In the genomic region with DNA sequence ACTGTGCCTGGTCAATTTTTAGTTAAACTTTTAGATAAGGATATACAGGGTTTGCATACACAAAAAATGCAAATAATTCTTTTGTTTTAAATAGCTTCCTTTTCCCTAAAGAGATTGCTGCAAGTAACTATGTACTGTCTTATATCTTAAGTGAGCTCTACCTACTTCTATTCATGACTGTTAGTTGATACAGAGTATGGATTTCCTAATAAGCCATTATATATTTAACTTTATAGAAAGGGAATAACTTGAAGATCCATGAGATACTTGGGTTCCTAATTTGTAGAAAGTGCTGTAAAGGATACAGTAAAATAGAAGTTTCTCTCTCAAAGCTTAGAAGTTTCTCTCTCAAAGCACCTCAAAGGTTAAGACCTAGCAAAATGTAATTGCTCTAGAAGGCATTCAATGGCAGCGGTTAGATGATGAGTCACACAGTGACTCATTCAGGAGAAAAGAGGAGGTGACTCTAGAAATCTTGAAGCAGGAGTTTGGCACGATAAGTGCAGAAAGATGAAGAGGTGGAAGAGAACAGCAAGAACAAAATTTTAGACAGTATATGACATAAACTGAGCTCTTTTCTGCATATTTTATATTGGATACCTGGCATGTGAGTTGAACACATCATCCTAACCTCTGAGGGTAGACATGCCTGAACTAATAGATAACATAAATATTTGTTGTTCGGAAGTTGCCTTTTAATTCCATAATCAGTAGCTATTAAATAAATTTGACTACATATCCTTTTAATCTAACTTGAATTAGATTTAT, we compare ENCODE assay signal across 8 cellular contexts. TPM values are rescaled to one million over a fixed set of nuclear protein-coding genes. Genes with fewer than 3 reads are reported as not detected.
DNase-seq lines count a peak whose midpoint lies in the region; ATAC-seq, FAIRE-seq and TF ChIP-seq lines count a peak whose summit lies in the region.

No MANE protein-coding gene starts in this region.

- no peaks in the 10 kb centered on the region for H3K9me3 Mint-ChIP-seq in activated T-helper 17 cell treated with anti-CD3 and anti-CD28 coated beads, Interleukin-2, amount 50 U/mL, for 72 hours

- no peak for TF ChIP-seq POLR2A in HepG2 (IDR thresholded peaks at IDR 0.05; ENCODE audit: insufficient read depth in 1 of 2, low read depth in 2 of 2, low read length in 2 of 2)
- no peak for TF ChIP-seq POLR2A in gastroesophageal sphincter (IDR thresholded peaks at IDR 0.05)

- no TSS peak for BruUV-seq in HepG2 (replicated peaks; lab: Mats Ljungman, UMichigan)

- TF ChIP-seq EP300 in HepG2 (IDR thresholded peaks at IDR 0.05; ENCODE audit: low read depth in 2 of 2, low read length in 2 of 2) (no peak), HepG2 (CRISPR knock-in tag; IDR thresholded peaks at IDR 0.05; ENCODE audit: borderline replicate concordance) (no peak), gastroesophageal sphincter (IDR thresholded peaks at IDR 0.05) (no peak)

- H3K27ac Mint-ChIP-seq in activated T-helper 17 cell treated with anti-CD3 and anti-CD28 coated beads, Interleukin-2, amount 50 U/mL, for 72 hours = peak overlapping the region; percentile 40

- H3K4me1 Mint-ChIP-seq in activated T-helper 17 cell treated with anti-CD3 and anti-CD28 coated beads, Interleukin-2, amount 50 U/mL, for 72 hours = peaks cover 10% of the 10 kb centered on the region

- H3K4me3 ChIP-seq in KMS-11 (IDR thresholded peaks at IDR 0.05; ENCODE audit: insufficient read depth, low read depth, low read length) = no peak overlapping the region
- no peak overlapping the region for H3K4me3 ChIP-seq in HepG2 (replicated peaks in 1 of 3; ENCODE audit: insufficient read depth in 1 of 3, low read depth in 2 of 3, low read length in 3 of 3)
- no peak overlapping the region for H3K4me3 ChIP-seq in gastroesophageal sphincter

- DNase-seq in Caki2 (ENCODE audit: low read depth) (peak; percentile 83), HepG2 (ENCODE audit: low spot score) (no peak), HEK293T (ENCODE audit: extremely low spot score) (no peak), NCI-H1694 treated with DMSO at 0.1 percent for 48 hours (lab: John Stamatoyannopoulos, UW) (no peak)

- H3K4me3 Mint-ChIP-seq in activated T-helper 17 cell treated with anti-CD3 and anti-CD28 coated beads, Interleukin-2, amount 50 U/mL, for 72 hours = peak overlapping the region; percentile 49

- FAIRE-seq in HepG2 (lab: Jason Lieb, UNC) = no peak

- intact Hi-C loops in HepG2 (cut with micrococcal nuclease; ENCODE audit: unreplicated experiment) = no loop called here

- WGBS in HepG2 (ENCODE audit: low lambda C conversion rate) = 90% methylated on average over 3 of the region's 3 CpGs
- WGBS in gastroesophageal sphincter (ENCODE audit: low coverage in 1 of 2), 2 donors = 29 to 36% methylated on average over 3 of the region's 3 CpGs

- in situ Hi-C loops in Caki2 (cut with HindIII; ENCODE audit: low pct_unique_long_range_greater_than_20kb, low sequenced_read_pairs) = no loop called here
- in situ Hi-C loops in HepG2 (cut with HindIII; ENCODE audit: extremely low pct_ligation_motif_present, low pct_unique_long_range_greater_than_20kb) = no loop called here

- no peaks in the 10 kb centered on the region for H3K27me3 Mint-ChIP-seq in activated T-helper 17 cell treated with anti-CD3 and anti-CD28 coated beads, Interleukin-2, amount 50 U/mL, for 72 hours

- H3K79me2 ChIP-seq in KMS-11 (ENCODE audit: insufficient read depth, low read depth) = peaks cover 38% of the 10 kb centered on the region; the same call in 1 of the 2 replicates
- peaks cover 9% of the 10 kb centered on the region for H3K79me2 ChIP-seq in HepG2 (ENCODE audit: insufficient read depth, low read length)

- POLR2A ChIA-PET in HepG2 (lab: Yijun Ruan, JAX) (interaction anchor here (1.3 kb wide), 1 partner anchor 8 kb away, joined by 6 read pairs; a partner anchor contains a TSS), HEK293T (lab: Yijun Ruan, JAX) (interaction anchor here (2.3 kb wide), 1 partner anchor 9 kb away, joined by 19 read pairs; a partner anchor contains a TSS)

- TF ChIP-seq CTCF in KMS-11 (conservative IDR thresholded peaks at IDR 0.05; ENCODE audit: low read depth, low read length) = no peak
- no peak for TF ChIP-seq CTCF in HepG2 (CRISPR knock-in tag; IDR thresholded peaks at IDR 0.05)
- TF ChIP-seq CTCF in gastroesophageal sphincter (IDR thresholded peaks at IDR 0.05) = no peak

- peak overlapping the region; percentile 6; the same call in 1 of the 2 replicates for H3K27ac ChIP-seq in KMS-11
- no peak overlapping the region for H3K27ac ChIP-seq in HepG2 (ENCODE audit: extremely low read length, insufficient read depth, low read length)
- peak overlapping the region in 2 of 4 donors; percentile 13 to 65 for H3K27ac ChIP-seq in gastroesophageal sphincter

- no peak overlapping the region for H3K4me2 ChIP-seq in KMS-11
- no peak overlapping the region for H3K4me2 ChIP-seq in HepG2 (ENCODE audit: low read depth, low read length)

- H3K36me3 ChIP-seq in KMS-11 (ENCODE audit: insufficient read depth) (peaks cover 26% of the 10 kb centered on the region; the same call in 1 of the 2 replicates), HepG2 (replicated peaks in 1 of 2; ENCODE audit: control insufficient read depth in 1 of 2, insufficient read depth in 2 of 2, low read length in 2 of 2) (peaks cover 10 to 63% of the 10 kb centered on the region in 2 experiments), gastroesophageal sphincter (peaks cover 0 to 80% of the 10 kb centered on the region in 2 donors)

- H3K4me1 ChIP-seq in KMS-11 (ENCODE audit: low read depth, poor library complexity, severe bottlenecking) = peaks cover 39% of the 10 kb centered on the region
- H3K4me1 ChIP-seq in HepG2 (ENCODE audit: insufficient read depth, low read length) = peaks cover 8% of the 10 kb centered on the region; the same call in 1 of the 2 replicates
- H3K4me1 ChIP-seq in gastroesophageal sphincter = peaks cover 0 to 21% (median 0%) of the 10 kb centered on the region in 3 donors

- no peaks in the 10 kb centered on the region for H3K9me3 ChIP-seq in HepG2 (ENCODE audit: low read length)
- no peaks in the 10 kb centered on the region for H3K9me3 ChIP-seq in gastroesophageal sphincter

- no peak overlapping the region for H3K9ac ChIP-seq in KMS-11
- no peak overlapping the region for H3K9ac ChIP-seq in HepG2 (ENCODE audit: insufficient read depth, low read depth, low read length)

- H3K36me3 Mint-ChIP-seq in activated T-helper 17 cell treated with anti-CD3 and anti-CD28 coated beads, Interleukin-2, amount 50 U/mL, for 72 hours (ENCODE audit: low read depth) = peaks cover 89% of the 10 kb centered on the region

- H4K20me1 ChIP-seq in KMS-11 (ENCODE audit: insufficient read depth) (no peaks in the 10 kb centered on the region; the same call in 1 of the 2 replicates), HepG2 (ENCODE audit: insufficient read depth, low read length) (no peaks in the 10 kb centered on the region)

- no peaks in the 10 kb centered on the region for H3K27me3 ChIP-seq in KMS-11 (ENCODE audit: insufficient read depth, low read depth)
- H3K27me3 ChIP-seq in HepG2 (ENCODE audit: control insufficient read depth in 1 of 2, insufficient read depth in 2 of 2, low read length in 2 of 2) = no peaks in the 10 kb centered on the region
- H3K27me3 ChIP-seq in gastroesophageal sphincter = no peaks in the 10 kb centered on the region

- H2AFZ ChIP-seq in KMS-11 (ENCODE audit: low read depth) (no peak overlapping the region), HepG2 (ENCODE audit: low read length) (no peak overlapping the region)

- ATAC-seq in GM21423 (IDR thresholded peaks at IDR 0.05; ENCODE audit: unreplicated experiment) (peak; percentile 37), HepG2 (no peak), gastroesophageal sphincter (no peak)
- ATAC-seq in activated T-helper 17 cell treated with anti-CD3 and anti-CD28 coated beads, Interleukin-2, amount 50 U/mL, for 72 hours (replicated peaks) = peak; percentile 99

- CTCF ChIA-PET in HepG2 (lab: Yijun Ruan, JAX; ENCODE audit: low intra/inter-chr PET ratio, low total read pairs) (no interaction called here), HEK293T (lab: Yijun Ruan, JAX) (interaction anchor here (1.0 kb wide), 1 partner anchor 21 kb away, joined by 3 read pairs; no protein-coding TSS in a partner anchor)

- no peak for TF ChIP-seq RAD21 in HepG2 (CRISPR knock-in tag; IDR thresholded peaks at IDR 0.05)

RNA-seq across cellular contexts. Expression of a gene that starts 5.5 kb away (rescaled TPM):
- 9.3 and 17.5 TPM in 2 replicates for total RNA-seq in Caki2 (2014; rRNA removed; shearing (Covaris generic); ENCODE audit: low replicate concordance)
- total RNA-seq in activated T-helper 17 cell treated with anti-CD3 and anti-CD28 coated beads, Interleukin-2, amount 50 U/mL, for 72 hours = 10 to 100 TPM; 33.2 to 53.4 TPM
- total RNA-seq in HepG2 (2016; rRNA removed; fragmentation: Illumina TruSeq; extraction: Trizol) = 41.6 and 46.4 TPM in 2 replicates
- 20.3 and 22.3 TPM in 2 replicates for total RNA-seq in HepG2 (2016; cell fraction: cytosol; rRNA removed; fragmentation: Illumina TruSeq; extraction: Trizol; ENCODE audit: low read depth)
- total RNA-seq in HepG2 (2016; cell fraction: insoluble cytoplasmic fraction; rRNA removed; fragmentation: Illumina TruSeq; extraction: Trizol) = 44.0 and 45.9 TPM in 2 replicates
- 37.1 and 46.9 TPM in 2 replicates for total RNA-seq in HepG2 (2016; cell fraction: membrane; rRNA removed; fragmentation: Illumina TruSeq; extraction: Trizol)
- 32.8 and 33.1 TPM in 2 replicates for total RNA-seq in HepG2 (2016; cell fraction: nucleus; rRNA removed; fragmentation: Illumina TruSeq; extraction: Trizol)
- polyA plus RNA-seq in HepG2 (2011; rRNA removed) = 8.0 and 10.9 TPM in 2 replicates
- 4.4 and 7.0 TPM in 2 replicates for polyA plus RNA-seq in HepG2 (2011; cell fraction: cytosol; rRNA removed)
- polyA plus RNA-seq in HepG2 (2011; cell fraction: nucleus; rRNA removed) = 6.7 and 8.1 TPM in 2 replicates
- polyA plus RNA-seq in HepG2 (2012) = 28.3 and 30.1 TPM in 2 replicates
- 20.4 and 21.1 TPM in 2 replicates for polyA plus RNA-seq in HepG2 (2016; cell fraction: cytosol; fragmentation: Illumina TruSeq; extraction: Trizol; ENCODE audit: low read depth)
- 48.5 and 53.9 TPM in 2 replicates for polyA plus RNA-seq in HepG2 (2016; cell fraction: insoluble cytoplasmic fraction; fragmentation: Illumina TruSeq; extraction: Trizol; ENCODE audit: low read depth)
- polyA plus RNA-seq in HepG2 (2016; cell fraction: membrane; fragmentation: Illumina TruSeq; extraction: Trizol; ENCODE audit: low read depth) = 31.1 and 31.6 TPM in 2 replicates
- 36.8 and 38.2 TPM in 2 replicates for polyA plus RNA-seq in HepG2 (2016; cell fraction: nucleus; fragmentation: Illumina TruSeq; extraction: Trizol; ENCODE audit: insufficient read depth, low read depth)
- polyA minus RNA-seq in HepG2 (2011; rRNA and poly(A)+ RNA removed; ENCODE audit: low replicate concordance) = 8.8 and 29.7 TPM in 2 replicates
- 11.5 and 11.8 TPM in 2 replicates for polyA minus RNA-seq in HepG2 (2011; cell fraction: cytosol; rRNA and poly(A)+ RNA removed)
- 39.3 and 44.4 TPM in 2 replicates for polyA minus RNA-seq in HepG2 (2011; cell fraction: nucleus; rRNA and poly(A)+ RNA removed)
- total RNA-seq in gastroesophageal sphincter = 10 to 100 TPM; 46.8 to 99.8 (median 70.3) TPM

RNA-seq across cellular contexts. Expression of a gene that starts 8.4 kb away (rescaled TPM):
- 68.6 and 90.8 TPM in 2 replicates for total RNA-seq in Caki2 (2014; rRNA removed; shearing (Covaris generic); ENCODE audit: low replicate concordance)
- 10 to 100 TPM; 43.0 to 84.2 TPM for total RNA-seq in activated T-helper 17 cell treated with anti-CD3 and anti-CD28 coated beads, Interleukin-2, amount 50 U/mL, for 72 hours
- 78.4 and 114 TPM in 2 replicates for total RNA-seq in HepG2 (2016; rRNA removed; fragmentation: Illumina TruSeq; extraction: Trizol)
- total RNA-seq in HepG2 (2016; cell fraction: cytosol; rRNA removed; fragmentation: Illumina TruSeq; extraction: Trizol; ENCODE audit: low read depth) = 37.2 and 44.7 TPM in 2 replicates
- total RNA-seq in HepG2 (2016; cell fraction: insoluble cytoplasmic fraction; rRNA removed; fragmentation: Illumina TruSeq; extraction: Trizol) = 77.5 and 119 TPM in 2 replicates
- 39.2 and 47.0 TPM in 2 replicates for total RNA-seq in HepG2 (2016; cell fraction: membrane; rRNA removed; fragmentation: Illumina TruSeq; extraction: Trizol)
- total RNA-seq in HepG2 (2016; cell fraction: nucleus; rRNA removed; fragmentation: Illumina TruSeq; extraction: Trizol) = 40.6 and 42.7 TPM in 2 replicates
- polyA plus RNA-seq in HepG2 (2011; rRNA removed) = 16.4 and 23.6 TPM in 2 replicates
- polyA plus RNA-seq in HepG2 (2011; cell fraction: cytosol; rRNA removed) = 8.1 and 14.1 TPM in 2 replicates
- polyA plus RNA-seq in HepG2 (2011; cell fraction: nucleus; rRNA removed) = 5.4 and 10.2 TPM in 2 replicates
- polyA plus RNA-seq in HepG2 (2012) = 18.8 and 26.8 TPM in 2 replicates
- polyA plus RNA-seq in HepG2 (2016; cell fraction: cytosol; fragmentation: Illumina TruSeq; extraction: Trizol; ENCODE audit: low read depth) = 5.7 and 6.5 TPM in 2 replicates
- polyA plus RNA-seq in HepG2 (2016; cell fraction: insoluble cytoplasmic fraction; fragmentation: Illumina TruSeq; extraction: Trizol; ENCODE audit: low read depth) = 114 and 121 TPM in 2 replicates
- polyA plus RNA-seq in HepG2 (2016; cell fraction: membrane; fragmentation: Illumina TruSeq; extraction: Trizol; ENCODE audit: low read depth) = 7.8 and 9.8 TPM in 2 replicates
- 73.3 and 78.2 TPM in 2 replicates for polyA plus RNA-seq in HepG2 (2016; cell fraction: nucleus; fragmentation: Illumina TruSeq; extraction: Trizol; ENCODE audit: insufficient read depth, low read depth)
- 2.7 and 18.5 TPM in 2 replicates for polyA minus RNA-seq in HepG2 (2011; rRNA and poly(A)+ RNA removed; ENCODE audit: low replicate concordance)
- 17.8 TPM in 2 replicates for polyA minus RNA-seq in HepG2 (2011; cell fraction: cytosol; rRNA and poly(A)+ RNA removed)
- 23.3 and 25.5 TPM in 2 replicates for polyA minus RNA-seq in HepG2 (2011; cell fraction: nucleus; rRNA and poly(A)+ RNA removed)
- 10 to 100 TPM; 22.4 to 34.7 (median 28.9) TPM for total RNA-seq in gastroesophageal sphincter

RNA-seq across cellular contexts. Expression of a gene that starts 8.6 kb away (rescaled TPM):
- total RNA-seq in Caki2 (2014; rRNA removed; shearing (Covaris generic); ENCODE audit: low replicate concordance) = 31.0 and 42.8 TPM in 2 replicates
- total RNA-seq in activated T-helper 17 cell treated with anti-CD3 and anti-CD28 coated beads, Interleukin-2, amount 50 U/mL, for 72 hours = 10 to 100 TPM; 24.2 to 38.3 TPM
- total RNA-seq in HepG2 (2016; rRNA removed; fragmentation: Illumina TruSeq; extraction: Trizol) (39.1 and 51.0 TPM in 2 replicates), gastroesophageal sphincter (10 to 100 TPM; 22.8 to 66.9 (median 30.2) TPM)
- 7.8 and 8.9 TPM in 2 replicates for total RNA-seq in HepG2 (2016; cell fraction: cytosol; rRNA removed; fragmentation: Illumina TruSeq; extraction: Trizol; ENCODE audit: low read depth)
- 38.6 and 49.9 TPM in 2 replicates for total RNA-seq in HepG2 (2016; cell fraction: insoluble cytoplasmic fraction; rRNA removed; fragmentation: Illumina TruSeq; extraction: Trizol)
- total RNA-seq in HepG2 (2016; cell fraction: membrane; rRNA removed; fragmentation: Illumina TruSeq; extraction: Trizol) = 18.7 and 20.4 TPM in 2 replicates
- 31.8 and 32.5 TPM in 2 replicates for total RNA-seq in HepG2 (2016; cell fraction: nucleus; rRNA removed; fragmentation: Illumina TruSeq; extraction: Trizol)
- 12.7 and 14.7 TPM in 2 replicates for polyA plus RNA-seq in HepG2 (2011; rRNA removed)
- polyA plus RNA-seq in HepG2 (2011; cell fraction: cytosol; rRNA removed) = 8.2 and 9.1 TPM in 2 replicates
- 5.8 and 9.0 TPM in 2 replicates for polyA plus RNA-seq in HepG2 (2011; cell fraction: nucleus; rRNA removed)
- 16.0 and 16.1 TPM in 2 replicates for polyA plus RNA-seq in HepG2 (2012)
- 4.6 and 7.2 TPM in 2 replicates for polyA plus RNA-seq in HepG2 (2016; cell fraction: cytosol; fragmentation: Illumina TruSeq; extraction: Trizol; ENCODE audit: low read depth)
- 45.0 and 45.2 TPM in 2 replicates for polyA plus RNA-seq in HepG2 (2016; cell fraction: insoluble cytoplasmic fraction; fragmentation: Illumina TruSeq; extraction: Trizol; ENCODE audit: low read depth)
- 11.8 and 12.5 TPM in 2 replicates for polyA plus RNA-seq in HepG2 (2016; cell fraction: membrane; fragmentation: Illumina TruSeq; extraction: Trizol; ENCODE audit: low read depth)
- 25.0 and 26.1 TPM in 2 replicates for polyA plus RNA-seq in HepG2 (2016; cell fraction: nucleus; fragmentation: Illumina TruSeq; extraction: Trizol; ENCODE audit: insufficient read depth, low read depth)
- polyA minus RNA-seq in HepG2 (2011; rRNA and poly(A)+ RNA removed; ENCODE audit: low replicate concordance) = 26.5 and 78.8 TPM in 2 replicates
- 10.0 and 10.5 TPM in 2 replicates for polyA minus RNA-seq in HepG2 (2011; cell fraction: cytosol; rRNA and poly(A)+ RNA removed)
- 39.3 and 40.9 TPM in 2 replicates for polyA minus RNA-seq in HepG2 (2011; cell fraction: nucleus; rRNA and poly(A)+ RNA removed)

Comparison
In these comparisons a context has a peak if more than half of its experiments do, and no peak if none do; other contexts are left out.
1. ATAC-seq: peak in GM21423 (single experiment) and activated T-helper 17 cell treated with anti-CD3 and anti-CD28 coated beads, Interleukin-2, amount 50 U/mL, for 72 hours (single experiment); none in HepG2 (single experiment) and gastroesophageal sphincter (single experiment).